Comparison of ENCODE assay signal across 22 cellular contexts in genomic region chr7:47344171-47344955, GRCh38.
DNase-seq lines count a peak whose midpoint lies in the region; ATAC-seq and TF ChIP-seq lines count a peak whose summit lies in the region.
"Had no signal": no experiment of that assay in that cellular context is flagged by ENCODE, and none has a peak within 500 bp of the region (broad histone marks: within the 10 kb centered on the region; RNA-seq: fewer than 3 reads in every experiment).

No MANE protein-coding gene starts in this region.

- 94 to 97% (median 95%) methylated on average over 32 of the region's 32 CpGs for WGBS in spleen, 5 donors

- H3K27me3 Mint-ChIP-seq in osteocyte (ENCODE audit: unreplicated experiment) (no peaks in the 10 kb centered on the region), T-helper 17 cell (peaks cover 11% of the 10 kb centered on the region)
- H3K27me3 Mint-ChIP-seq: CD4-positive, alpha-beta T cell had no signal

- H3K4me3 Mint-ChIP-seq in osteocyte (ENCODE audit: unreplicated experiment) (no peak overlapping the region), T-helper 17 cell (no peak overlapping the region)
- H3K4me3 Mint-ChIP-seq: CD4-positive, alpha-beta T cell had no signal

- no peaks in the 10 kb centered on the region for H3K9me3 Mint-ChIP-seq in osteocyte (ENCODE audit: unreplicated experiment)
- H3K9me3 Mint-ChIP-seq: CD4-positive, alpha-beta T cell had no signal

- H3K9me3 ChIP-seq in spleen (no peaks in the 10 kb centered on the region), T-helper 17 cell (ENCODE audit: control insufficient read depth, low read length, poor library complexity, severe bottlenecking) (no peaks in the 10 kb centered on the region)
- H3K9me3 ChIP-seq: BLaER1, Peyer's patch had no signal

- H3K4me1 ChIP-seq in spleen, result peaks cover 0 to 9% (median 0%) of the 10 kb centered on the region in 6 donors
- H3K4me1 ChIP-seq: Peyer's patch had no signal

- peaks cover 8% of the 10 kb centered on the region for H3K4me1 Mint-ChIP-seq in osteocyte (ENCODE audit: unreplicated experiment)
- no peaks in the 10 kb centered on the region for H3K4me1 Mint-ChIP-seq in T-helper 17 cell

- H3K27ac ChIP-seq in spleen, result no peak overlapping the region
- H3K27ac ChIP-seq: 22Rv1, BLaER1, Peyer's patch had no signal

- ATAC-seq in Right ventricle myocardium superior (ENCODE audit: poor library complexity) (no peak), HG03432 (IDR thresholded peaks at IDR 0.05; ENCODE audit: unreplicated experiment) (no peak), T-helper 17 cell (no peak)
- no peak for ATAC-seq in stimulated activated naive CD8-positive, alpha-beta T cell treated with anti-CD3 and anti-CD28 coated beads, Interleukin-15, Interleukin-2, amounts not matched to agents 100 U/mL and 50 U/mL, for 24 hours
- ATAC-seq: GM12878 had no signal

- no peak for TF ChIP-seq POLR2A in spleen (IDR thresholded peaks at IDR 0.05)

- H3K36me3 ChIP-seq in spleen, result peaks cover 0 to 87% (median 34%) of the 10 kb centered on the region in 6 donors

- no peak overlapping the region for H3K4me3 ChIP-seq in spleen
- H3K4me3 ChIP-seq: BLaER1, GM12878, Peyer's patch had no signal

- peaks cover 26% of the 10 kb centered on the region for H3K36me3 Mint-ChIP-seq in osteocyte (ENCODE audit: unreplicated experiment)
- no peaks in the 10 kb centered on the region for H3K36me3 Mint-ChIP-seq in T-helper 17 cell (ENCODE audit: low read depth)

- no peaks in the 10 kb centered on the region for H3K27me3 ChIP-seq in spleen (replicated peaks in 1 of 7)
- H3K27me3 ChIP-seq: BLaER1, Peyer's patch had no signal

- intact Hi-C loops in cardiac septum (cut with DNase I) (no loop called here), Right ventricle myocardium superior (cut with DNase I) (no loop called here), spleen (cut with DNase I; ENCODE audit: low total_unique reads) (no loop called here)

- TF ChIP-seq CTCF in spleen (IDR thresholded peaks at IDR 0.05 in 8 of 11, conservative IDR thresholded peaks at IDR 0.05 in 3 of 11) (no peak), osteocyte (IDR thresholded peaks at IDR 0.05) (no peak)

- DNase-seq in cardiac septum (ENCODE audit: low spot score) (peak; percentile 39), Right ventricle myocardium superior (no peak), mesenteric fat pad (ENCODE audit: low spot score) (peak; percentile 71), spleen (peak; percentile 49), osteocyte (ENCODE audit: extremely low spot score, unreplicated experiment) (no peak), T-helper 17 cell (no peak)
- DNase-seq in stimulated activated naive CD8-positive, alpha-beta T cell treated with anti-CD3 and anti-CD28 coated beads, Interleukin-15, Interleukin-2, amounts not matched to agents 100 U/mL and 50 U/mL, for 24 hours, result no peak
- DNase-seq: ACHN; CD4-positive, alpha-beta T cell; COR-L47; DMS79; Kasumi-1; NCI-H1417; NCI-H1694 treated with DMSO at 0.1 percent for 48 hours; NCI-H2081 treated with DMSO at 0.1 percent for 48 hours; NCI-H446; NCI-H526 had no signal

- H3K27ac Mint-ChIP-seq in osteocyte (ENCODE audit: unreplicated experiment) (no peak overlapping the region), T-helper 17 cell (no peak overlapping the region)
- H3K27ac Mint-ChIP-seq: CD4-positive, alpha-beta T cell had no signal

Comparison
In these comparisons a context has a peak if more than half of its experiments do, and no peak if none do; other contexts are left out.
1. DNase-seq: peak in cardiac septum (single experiment), mesenteric fat pad (single experiment) and spleen (single experiment); none in Right ventricle myocardium superior (single experiment), osteocyte (single experiment), stimulated activated naive CD8-positive, alpha-beta T cell treated with anti-CD3 and anti-CD28 coated beads, Interleukin-15, Interleukin-2, amounts not matched to agents 100 U/mL and 50 U/mL, for 24 hours (single experiment) and T-helper 17 cell (0 of 3).